15 cellular contexts compared by ENCODE assay signal in the genomic region with DNA sequence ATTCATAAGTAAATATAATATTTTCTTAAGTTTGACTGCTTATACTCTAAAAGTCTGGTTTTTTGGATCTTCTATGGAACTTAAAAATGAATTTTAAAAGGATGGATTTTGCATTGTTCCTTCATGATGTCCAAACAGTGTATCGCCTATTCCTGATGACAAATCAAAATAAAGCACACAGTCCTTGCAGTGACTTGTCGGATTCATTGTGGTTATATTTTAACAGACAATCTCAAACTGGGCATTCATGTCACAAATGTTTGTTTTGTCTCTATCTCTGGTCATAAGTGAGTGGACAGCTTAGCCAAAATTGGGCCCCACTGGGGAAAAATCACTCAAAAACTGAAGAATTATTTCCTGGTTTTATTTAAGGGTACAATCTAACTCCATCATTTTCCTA.
DNase-seq lines count a peak whose midpoint lies in the region; ATAC-seq, FAIRE-seq and TF ChIP-seq lines count a peak whose summit lies in the region.
"Had no signal": no experiment of that assay in that cellular context is flagged by ENCODE, and none has a peak within 500 bp of the region (broad histone marks: within the 10 kb centered on the region; RNA-seq: fewer than 3 reads in every experiment).

No MANE protein-coding gene starts in this region.

- 90% methylated on average over 2 of the region's 2 CpGs for WGBS in SK-N-SH (ENCODE audit: low lambda C conversion rate)
- WGBS in HepG2 (ENCODE audit: low lambda C conversion rate): 7% methylated on average over 2 of the region's 2 CpGs

- POLR2A ChIA-PET in SK-N-SH (lab: Yijun Ruan, JAX): no interaction called here
- POLR2A ChIA-PET in Panc1 (lab: Charles Lee): no interaction called here
- POLR2A ChIA-PET in HepG2 (lab: Yijun Ruan, JAX): no interaction called here

- in situ Hi-C loops in Panc1 (cut with HindIII; ENCODE audit: low pct_unique_long_range_greater_than_20kb, low sequenced_read_pairs): no loop called here
- in situ Hi-C loops in HepG2 (cut with HindIII; ENCODE audit: extremely low pct_ligation_motif_present, low pct_unique_long_range_greater_than_20kb): loop anchor here (5.0 kb wide), 1 partner anchor 1021 kb away; no protein-coding TSS in a partner anchor

- DNase-seq in SK-N-SH: no peak
- no peak for DNase-seq in Panc1 (ENCODE audit: low read depth, low spot score)
- peak; percentile 58 for DNase-seq in HepG2 (ENCODE audit: low spot score)
- no peak for DNase-seq in stimulated activated CD4-positive, alpha-beta T cell treated with anti-CD3 and anti-CD28 coated beads, Interleukin-2, amount 100 ng/mL, for 48 hours
- DNase-seq in NCI-H2171 treated with DMSO at 0.1 percent for 48 hours (lab: John Stamatoyannopoulos, UW): no peak
- DNase-seq: C1 segment of cervical spinal cord; CD4-positive, alpha-beta T cell; DND-41; GF-D8; H7; KG1 had no signal

- FAIRE-seq in HepG2 (lab: Jason Lieb, UNC): peak; percentile 56

- H3K9ac ChIP-seq in SK-N-SH (no peak overlapping the region), HepG2 (ENCODE audit: insufficient read depth, low read depth, low read length) (no peak overlapping the region)

- H3K4me2 ChIP-seq in SK-N-SH (no peak overlapping the region), HepG2 (ENCODE audit: low read depth, low read length) (no peak overlapping the region)
- H3K4me2 ChIP-seq: GM23338 had no signal

- intact Hi-C loops in Panc1 (cut with micrococcal nuclease; ENCODE audit: unreplicated experiment): no loop called here
- intact Hi-C loops in HepG2 (cut with micrococcal nuclease; ENCODE audit: unreplicated experiment): loop anchor here (5.0 kb wide), 2 partner anchors 1006 to 1021 kb away; a partner anchor contains a TSS

- TF ChIP-seq EP300 in SK-N-SH (IDR thresholded peaks at IDR 0.05; ENCODE audit: borderline replicate concordance in 1 of 2, low read depth in 1 of 2, low read length in 1 of 2) (no peak), HepG2 (IDR thresholded peaks at IDR 0.05; ENCODE audit: low read depth in 2 of 2, low read length in 2 of 2) (no peak), HepG2 (CRISPR knock-in tag; IDR thresholded peaks at IDR 0.05; ENCODE audit: borderline replicate concordance) (no peak)

- TF ChIP-seq CTCF in SK-N-SH (IDR thresholded peaks at IDR 0.05) (no peak), Panc1 (IDR thresholded peaks at IDR 0.05) (no peak), HepG2 (CRISPR knock-in tag; IDR thresholded peaks at IDR 0.05) (no peak)

- H3K27me3 ChIP-seq in SK-N-SH (ENCODE audit: insufficient read depth): no peaks in the 10 kb centered on the region
- no peaks in the 10 kb centered on the region for H3K27me3 ChIP-seq in Panc1 (ENCODE audit: control insufficient read depth, insufficient read depth, low read length)
- H3K27me3 ChIP-seq in HepG2 (ENCODE audit: control insufficient read depth in 1 of 2, insufficient read depth in 2 of 2, low read length in 2 of 2): no peaks in the 10 kb centered on the region

- ATAC-seq in SK-N-SH treated with all-trans-retinoic acid at 6 μM for 48 hours (no peak), Panc1 (no peak), HepG2 (peak; percentile 61), GM21515 (IDR thresholded peaks at IDR 0.05; ENCODE audit: unreplicated experiment) (no peak)
- ATAC-seq: GM23338 had no signal

- TF ChIP-seq RAD21 in SK-N-SH (IDR thresholded peaks at IDR 0.05; ENCODE audit: low read length): no peak
- TF ChIP-seq RAD21 in HepG2 (CRISPR knock-in tag; IDR thresholded peaks at IDR 0.05): no peak

- H3K27ac ChIP-seq in SK-N-SH (ENCODE audit: low read depth in 2 of 2, low read length in 1 of 2) (peak overlapping the region in 1 of 2 experiments; percentile 6; a peak in 1 of 4 replicates), Panc1 (ENCODE audit: low read length) (no peak overlapping the region), HepG2 (ENCODE audit: extremely low read length, insufficient read depth, low read length) (no peak overlapping the region)
- H3K27ac ChIP-seq: 22Rv1 had no signal

- CTCF ChIA-PET in SK-N-SH (lab: Yijun Ruan, JAX): interaction anchor here (1.9 to 3.8 kb wide), 6 partner anchors 21 to 1003 kb away, joined by 4 to 28 read pairs (median 10); no protein-coding TSS in a partner anchor
- CTCF ChIA-PET in Panc1 (lab: Charles Lee): no interaction called here
- CTCF ChIA-PET in HepG2 (lab: Yijun Ruan, JAX; ENCODE audit: low intra/inter-chr PET ratio, low total read pairs): no interaction called here

- H3K4me1 ChIP-seq in SK-N-SH (ENCODE audit: control insufficient read depth in 1 of 2, insufficient read depth in 2 of 2, low read depth in 1 of 2, low read length in 1 of 2) (peaks cover 0 to 11% of the 10 kb centered on the region in 2 experiments; a peak in 2 of 4 replicates), Panc1 (ENCODE audit: control insufficient read depth, insufficient read depth, low read length) (no peaks in the 10 kb centered on the region; the same call in 1 of the 2 replicates), HepG2 (ENCODE audit: insufficient read depth, low read length) (peaks cover 21% of the 10 kb centered on the region)

- H3K9me3 ChIP-seq in SK-N-SH (no peaks in the 10 kb centered on the region), Panc1 (ENCODE audit: control insufficient read depth, insufficient read depth, low read depth, low read length) (no peaks in the 10 kb centered on the region), HepG2 (ENCODE audit: low read length) (no peaks in the 10 kb centered on the region)

- H3K4me3 ChIP-seq in SK-N-SH (ENCODE audit: low read depth in 2 of 2, low read length in 1 of 2) (no peak overlapping the region), Panc1 (ENCODE audit: low read depth in 2 of 2, low read length in 2 of 2) (no peak overlapping the region), HepG2 (replicated peaks in 1 of 3; ENCODE audit: insufficient read depth in 1 of 3, low read depth in 2 of 3, low read length in 3 of 3) (no peak overlapping the region)
- H3K4me3 ChIP-seq: GM23338 had no signal

- H2AFZ ChIP-seq in SK-N-SH (ENCODE audit: low read depth) (no peak overlapping the region), HepG2 (ENCODE audit: low read length) (no peak overlapping the region)
- H2AFZ ChIP-seq: GM23338 had no signal

- H3K9me2 ChIP-seq in SK-N-SH: no peaks in the 10 kb centered on the region

- H3K79me2 ChIP-seq in SK-N-SH (ENCODE audit: insufficient read depth) (no peaks in the 10 kb centered on the region), HepG2 (ENCODE audit: insufficient read depth, low read length) (no peaks in the 10 kb centered on the region)

- H3K36me3 ChIP-seq in SK-N-SH (replicated peaks in 1 of 2; ENCODE audit: control insufficient read depth in 1 of 2, insufficient read depth in 2 of 2, low read length in 1 of 2) (peaks cover 4 to 16% of the 10 kb centered on the region in 2 experiments), Panc1 (ENCODE audit: control insufficient read depth, insufficient read depth, low read length) (no peaks in the 10 kb centered on the region; the same call in 1 of the 2 replicates), HepG2 (replicated peaks in 1 of 2; ENCODE audit: control insufficient read depth in 1 of 2, insufficient read depth in 2 of 2, low read length in 2 of 2) (peaks cover 2 to 6% of the 10 kb centered on the region in 2 experiments; a peak in 1 of 5 replicates)

- H4K20me1 ChIP-seq in SK-N-SH (ENCODE audit: insufficient read depth) (no peaks in the 10 kb centered on the region), HepG2 (ENCODE audit: insufficient read depth, low read length) (no peaks in the 10 kb centered on the region)

- no peak for TF ChIP-seq POLR2A in HepG2 (IDR thresholded peaks at IDR 0.05; ENCODE audit: insufficient read depth in 1 of 2, low read depth in 2 of 2, low read length in 2 of 2)

- H3F3A ChIP-seq in SK-N-SH (replicated peaks; ENCODE audit: insufficient read depth): no peaks in the 10 kb centered on the region

- BruUV-seq in Panc1 (replicated peaks; lab: Mats Ljungman, UMichigan) (TSS peak; percentile 29), HepG2 (replicated peaks; lab: Mats Ljungman, UMichigan) (no TSS peak)

TF ChIP-seq in SK-N-SH, 30 proteins besides CTCF, POLR2A, EP300 and RAD21:
- TF ChIP-seq GABPA (IDR thresholded peaks at IDR 0.05; ENCODE audit: low read depth): no peak
- peak; percentile 16 for TF ChIP-seq CHD2 (IDR thresholded peaks at IDR 0.05; ENCODE audit: low read length, partially characterized antibody)
TF ChIP-seq in SK-N-SH: peak in this region for 1.

TF ChIP-seq in SK-N-SH treated with all-trans-retinoic acid at 6 μM for 48 hours, 23 proteins besides CTCF, POLR2A, EP300 and RAD21 (continues in another document):
- TF ChIP-seq ZC3H10 (CRISPR knock-in tag; IDR thresholded peaks at IDR 0.05): no peak
- TF ChIP-seq, protein P1, sequence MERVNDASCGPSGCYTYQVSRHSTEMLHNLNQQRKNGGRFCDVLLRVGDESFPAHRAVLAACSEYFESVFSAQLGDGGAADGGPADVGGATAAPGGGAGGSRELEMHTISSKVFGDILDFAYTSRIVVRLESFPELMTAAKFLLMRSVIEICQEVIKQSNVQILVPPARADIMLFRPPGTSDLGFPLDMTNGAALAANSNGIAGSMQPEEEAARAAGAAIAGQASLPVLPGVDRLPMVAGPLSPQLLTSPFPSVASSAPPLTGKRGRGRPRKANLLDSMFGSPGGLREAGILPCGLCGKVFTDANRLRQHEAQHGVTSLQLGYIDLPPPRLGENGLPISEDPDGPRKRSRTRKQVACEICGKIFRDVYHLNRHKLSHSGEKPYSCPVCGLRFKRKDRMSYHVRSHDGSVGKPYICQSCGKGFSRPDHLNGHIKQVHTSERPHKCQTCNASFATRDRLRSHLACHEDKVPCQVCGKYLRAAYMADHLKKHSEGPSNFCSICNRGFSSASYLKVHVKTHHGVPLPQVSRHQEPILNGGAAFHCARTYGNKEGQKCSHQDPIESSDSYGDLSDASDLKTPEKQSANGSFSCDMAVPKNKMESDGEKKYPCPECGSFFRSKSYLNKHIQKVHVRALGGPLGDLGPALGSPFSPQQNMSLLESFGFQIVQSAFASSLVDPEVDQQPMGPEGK (CRISPR knock-in tag; IDR thresholded peaks at IDR 0.05; ENCODE audit: borderline replicate concordance): no peak

TF ChIP-seq in HepG2, 621 proteins besides CTCF, POLR2A, EP300 and RAD21 (continues in another document):
- TF ChIP-seq HNRNPUL1 (IDR thresholded peaks at IDR 0.05; ENCODE audit: low read depth, low read length) (0 out of 2 replicates have a peak, but pooled peaks have one; percentile 65), ZNF674 (CRISPR knock-in tag; IDR thresholded peaks at IDR 0.05; ENCODE audit: low read depth) (no peak), ZNF441 (CRISPR knock-in tag; IDR thresholded peaks at IDR 0.05; ENCODE audit: borderline replicate concordance) (no peak), RXRB (CRISPR knock-in tag; IDR thresholded peaks at IDR 0.05; ENCODE audit: borderline replicate concordance) (peak; percentile 7; the same call in 1 of the 2 replicates), REPIN1 (CRISPR knock-in tag; IDR thresholded peaks at IDR 0.05; ENCODE audit: borderline replicate concordance, low read depth) (no peak), TARDBP (CRISPR knock-in tag; IDR thresholded peaks at IDR 0.05) (no peak), ZNF75D (CRISPR knock-in tag; IDR thresholded peaks at IDR 0.05; ENCODE audit: borderline replicate concordance) (no peak), SPEN (CRISPR knock-in tag; IDR thresholded peaks at IDR 0.05; ENCODE audit: low read depth) (no peak), SAFB2 (CRISPR knock-in tag; IDR thresholded peaks at IDR 0.05; ENCODE audit: borderline replicate concordance, low read depth) (no peak), REXO4 (CRISPR knock-in tag; IDR thresholded peaks at IDR 0.05; ENCODE audit: borderline replicate concordance) (no peak)
